Comparison of ENCODE assay signal across 1 cellular context in the genomic region with DNA sequence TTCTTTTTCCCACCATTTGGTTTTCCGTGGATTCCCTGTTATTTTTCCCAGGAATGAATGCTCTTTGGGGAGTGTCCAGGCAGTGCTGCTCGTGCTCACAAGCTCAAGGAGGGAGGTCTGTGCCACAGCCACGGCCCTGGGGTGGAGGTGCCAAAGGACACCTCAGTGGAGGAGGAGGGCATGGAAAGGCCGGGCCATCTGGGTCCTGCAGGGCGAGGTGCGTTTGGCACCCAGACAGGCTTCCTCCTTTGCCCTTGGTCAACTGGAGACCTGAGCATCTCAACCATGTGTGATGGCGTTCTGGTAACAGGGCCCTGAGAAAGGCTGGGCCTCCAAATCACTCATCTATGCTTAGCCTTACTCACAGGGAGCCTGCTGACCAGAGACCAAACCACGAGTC.
TF ChIP-seq lines count a peak whose summit lies in the region.

No MANE protein-coding gene starts in this region.

TF ChIP-seq in HepG2, 621 proteins besides CTCF, POLR2A, EP300 and RAD21:
- no peak for TF ChIP-seq CCDC6 (CRISPR knock-in tag; IDR thresholded peaks at IDR 0.05)
- no peak for TF ChIP-seq ZNF33B (CRISPR knock-in tag; IDR thresholded peaks at IDR 0.05)
- no peak for TF ChIP-seq MED13 (CRISPR knock-in tag; IDR thresholded peaks at IDR 0.05)
- TF ChIP-seq, protein P1, sequence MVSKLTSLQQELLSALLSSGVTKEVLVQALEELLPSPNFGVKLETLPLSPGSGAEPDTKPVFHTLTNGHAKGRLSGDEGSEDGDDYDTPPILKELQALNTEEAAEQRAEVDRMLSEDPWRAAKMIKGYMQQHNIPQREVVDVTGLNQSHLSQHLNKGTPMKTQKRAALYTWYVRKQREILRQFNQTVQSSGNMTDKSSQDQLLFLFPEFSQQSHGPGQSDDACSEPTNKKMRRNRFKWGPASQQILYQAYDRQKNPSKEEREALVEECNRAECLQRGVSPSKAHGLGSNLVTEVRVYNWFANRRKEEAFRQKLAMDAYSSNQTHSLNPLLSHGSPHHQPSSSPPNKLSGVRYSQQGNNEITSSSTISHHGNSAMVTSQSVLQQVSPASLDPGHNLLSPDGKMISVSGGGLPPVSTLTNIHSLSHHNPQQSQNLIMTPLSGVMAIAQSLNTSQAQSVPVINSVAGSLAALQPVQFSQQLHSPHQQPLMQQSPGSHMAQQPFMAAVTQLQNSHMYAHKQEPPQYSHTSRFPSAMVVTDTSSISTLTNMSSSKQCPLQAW (CRISPR knock-in tag; IDR thresholded peaks at IDR 0.05) = no peak
- TF ChIP-seq TAF15 (IDR thresholded peaks at IDR 0.05; ENCODE audit: low read depth, low read length, poor library complexity, severe bottlenecking) = no peak
- no peak for TF ChIP-seq SP4 (CRISPR knock-in tag; IDR thresholded peaks at IDR 0.05)
- TF ChIP-seq KLF9 (CRISPR knock-in tag; IDR thresholded peaks at IDR 0.05; ENCODE audit: low read depth) = no peak
- TF ChIP-seq, protein P2, sequence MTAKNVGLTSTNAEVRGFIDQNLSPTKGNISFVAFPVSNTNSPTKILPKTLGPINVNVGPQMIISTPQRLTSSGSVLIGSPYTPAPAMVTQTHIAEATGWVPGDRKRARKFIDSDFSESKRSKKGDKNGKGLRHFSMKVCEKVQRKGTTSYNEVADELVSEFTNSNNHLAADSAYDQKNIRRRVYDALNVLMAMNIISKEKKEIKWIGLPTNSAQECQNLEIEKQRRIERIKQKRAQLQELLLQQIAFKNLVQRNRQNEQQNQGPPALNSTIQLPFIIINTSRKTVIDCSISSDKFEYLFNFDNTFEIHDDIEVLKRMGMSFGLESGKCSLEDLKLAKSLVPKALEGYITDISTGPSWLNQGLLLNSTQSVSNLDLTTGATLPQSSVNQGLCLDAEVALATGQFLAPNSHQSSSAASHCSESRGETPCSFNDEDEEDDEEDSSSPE (CRISPR knock-in tag; IDR thresholded peaks at IDR 0.05) = no peak
- TF ChIP-seq CREB1 (IDR thresholded peaks at IDR 0.05) = no peak
- no peak for TF ChIP-seq CREB1 (CRISPR knock-in tag; IDR thresholded peaks at IDR 0.05)
- no peak for TF ChIP-seq ZNF850 (CRISPR knock-in tag; conservative IDR thresholded peaks at IDR 0.05)
- no peak for TF ChIP-seq PRPF4 (IDR thresholded peaks at IDR 0.05; ENCODE audit: low read depth, low read length, poor library complexity, severe bottlenecking)
- no peak for TF ChIP-seq KLF15 (CRISPR knock-in tag; IDR thresholded peaks at IDR 0.05; ENCODE audit: borderline replicate concordance)
- no peak for TF ChIP-seq ZNF674 (CRISPR knock-in tag; IDR thresholded peaks at IDR 0.05; ENCODE audit: low read depth)
- TF ChIP-seq ZNF766 (CRISPR knock-in tag; IDR thresholded peaks at IDR 0.05; ENCODE audit: borderline replicate concordance) = no peak
- TF ChIP-seq, protein P3, sequence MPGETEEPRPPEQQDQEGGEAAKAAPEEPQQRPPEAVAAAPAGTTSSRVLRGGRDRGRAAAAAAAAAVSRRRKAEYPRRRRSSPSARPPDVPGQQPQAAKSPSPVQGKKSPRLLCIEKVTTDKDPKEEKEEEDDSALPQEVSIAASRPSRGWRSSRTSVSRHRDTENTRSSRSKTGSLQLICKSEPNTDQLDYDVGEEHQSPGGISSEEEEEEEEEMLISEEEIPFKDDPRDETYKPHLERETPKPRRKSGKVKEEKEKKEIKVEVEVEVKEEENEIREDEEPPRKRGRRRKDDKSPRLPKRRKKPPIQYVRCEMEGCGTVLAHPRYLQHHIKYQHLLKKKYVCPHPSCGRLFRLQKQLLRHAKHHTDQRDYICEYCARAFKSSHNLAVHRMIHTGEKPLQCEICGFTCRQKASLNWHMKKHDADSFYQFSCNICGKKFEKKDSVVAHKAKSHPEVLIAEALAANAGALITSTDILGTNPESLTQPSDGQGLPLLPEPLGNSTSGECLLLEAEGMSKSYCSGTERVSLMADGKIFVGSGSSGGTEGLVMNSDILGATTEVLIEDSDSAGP (CRISPR knock-in tag; IDR thresholded peaks at IDR 0.05; ENCODE audit: borderline replicate concordance) = no peak
- TF ChIP-seq ELF3 (CRISPR knock-in tag; IDR thresholded peaks at IDR 0.05) = no peak
- TF ChIP-seq CC2D1A (CRISPR knock-in tag; IDR thresholded peaks at IDR 0.05) = no peak
- TF ChIP-seq, protein P4, sequence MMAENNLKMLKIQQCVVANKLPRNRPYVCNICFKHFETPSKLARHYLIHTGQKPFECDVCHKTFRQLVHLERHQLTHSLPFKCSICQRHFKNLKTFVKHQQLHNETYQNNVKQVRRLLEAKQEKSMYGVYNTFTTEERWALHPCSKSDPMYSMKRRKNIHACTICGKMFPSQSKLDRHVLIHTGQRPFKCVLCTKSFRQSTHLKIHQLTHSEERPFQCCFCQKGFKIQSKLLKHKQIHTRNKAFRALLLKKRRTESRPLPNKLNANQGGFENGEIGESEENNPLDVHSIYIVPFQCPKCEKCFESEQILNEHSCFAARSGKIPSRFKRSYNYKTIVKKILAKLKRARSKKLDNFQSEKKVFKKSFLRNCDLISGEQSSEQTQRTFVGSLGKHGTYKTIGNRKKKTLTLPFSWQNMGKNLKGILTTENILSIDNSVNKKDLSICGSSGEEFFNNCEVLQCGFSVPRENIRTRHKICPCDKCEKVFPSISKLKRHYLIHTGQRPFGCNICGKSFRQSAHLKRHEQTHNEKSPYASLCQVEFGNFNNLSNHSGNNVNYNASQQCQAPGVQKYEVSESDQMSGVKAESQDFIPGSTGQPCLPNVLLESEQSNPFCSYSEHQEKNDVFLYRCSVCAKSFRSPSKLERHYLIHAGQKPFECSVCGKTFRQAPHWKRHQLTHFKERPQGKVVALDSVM (CRISPR knock-in tag; IDR thresholded peaks at IDR 0.05) = no peak
